Comparison of ENCODE assay signal across 13 cellular contexts in genomic region chr14:63563370-63564026, GRCh38. TPM values are rescaled to one million over a fixed set of nuclear protein-coding genes. Genes with fewer than 3 reads are reported as not detected.
DNase-seq lines count a peak whose midpoint lies in the region; ATAC-seq and TF ChIP-seq lines count a peak whose summit lies in the region.
"Had no signal": no experiment of that assay in that cellular context is flagged by ENCODE, and none has a peak within 500 bp of the region (broad histone marks: within the 10 kb centered on the region; RNA-seq: fewer than 3 reads in every experiment).

No MANE protein-coding gene starts in this region.

- H4K5ac ChIP-seq in mesendoderm (ENCODE audit: low read length), result no peak overlapping the region

- no peak overlapping the region for H3K9ac ChIP-seq in mesendoderm (ENCODE audit: low read length)

- H3K27ac ChIP-seq in mesendoderm (ENCODE audit: low read depth, low read length) (no peak overlapping the region), spleen (no peak overlapping the region)
- H3K27ac ChIP-seq: WERI-Rb-1 had no signal

- WGBS in mesendoderm (ENCODE audit: extremely low coverage, insufficient coverage, low lambda C conversion rate), result no CpG with 5 or more reads among the region's 7 CpGs
- 81 to 89% (median 86%) methylated on average over 7 of the region's 7 CpGs for WGBS in spleen, 5 donors

- H2AK5ac ChIP-seq in mesendoderm (ENCODE audit: low read length), result no peak overlapping the region

- no peak overlapping the region for H2BK15ac ChIP-seq in mesendoderm (replicated peaks; ENCODE audit: low read depth)

- no peak overlapping the region for H3K4me2 ChIP-seq in mesendoderm (ENCODE audit: low read length)

- H3K56ac ChIP-seq in mesendoderm (ENCODE audit: low read length), result no peak overlapping the region

- TF ChIP-seq CTCF in choroid plexus epithelial cell (conservative IDR thresholded peaks at IDR 0.05; ENCODE audit: low read depth, low read length) (no peak), spleen (IDR thresholded peaks at IDR 0.05 in 8 of 11, conservative IDR thresholded peaks at IDR 0.05 in 3 of 11) (no peak)

- intact Hi-C loops in spleen (cut with DNase I; ENCODE audit: low total_unique reads), result no loop called here

- H3K9me3 ChIP-seq in spleen, result peaks cover 0 to 5% (median 0%) of the 10 kb centered on the region in 8 donors

- H3K27me3 ChIP-seq in mesendoderm (ENCODE audit: insufficient read depth, low read length, poor library complexity) (no peaks in the 10 kb centered on the region), spleen (replicated peaks in 1 of 7) (peaks cover 0 to 3% (median 0%) of the 10 kb centered on the region in 7 donors)

- no peak overlapping the region for H3K4ac ChIP-seq in mesendoderm (ENCODE audit: low read depth, low read length)

- H3K79me1 ChIP-seq in mesendoderm (ENCODE audit: low read length), result no peaks in the 10 kb centered on the region

- H3K4me3 ChIP-seq in choroid plexus epithelial cell (ENCODE audit: low read depth, low read length), result no peak overlapping the region
- H3K4me3 ChIP-seq in mesendoderm (ENCODE audit: low read length), result no peak overlapping the region
- H3K4me3 ChIP-seq in spleen, result no peak overlapping the region

- H3K4me1 ChIP-seq in mesendoderm (ENCODE audit: control insufficient read depth, low read depth, low read length) (no peaks in the 10 kb centered on the region), spleen (no peaks in the 10 kb centered on the region)

- H2BK120ac ChIP-seq in mesendoderm (ENCODE audit: low read depth, low read length), result no peak overlapping the region

- TF ChIP-seq POLR2A in spleen (IDR thresholded peaks at IDR 0.05), result no peak

- peak; percentile 40 for DNase-seq in ELF-1 (ENCODE audit: low read depth, low spot score)
- DNase-seq in OCI-M1 (lab: John Stamatoyannopoulos, UW), result peak; percentile 12
- peak; percentile 53 for DNase-seq in choroid plexus epithelial cell (ENCODE audit: low read depth)
- peak; percentile 79 for DNase-seq in mesendoderm
- no peak for DNase-seq in spleen
- DNase-seq in NCI-H2171 (lab: John Stamatoyannopoulos, UW), result no peak
- no peak for DNase-seq in T-helper 9 cell
- DNase-seq: anterior cingulate cortex, KBM-7, NCI-H1436, WERI-Rb-1 had no signal

- no peak for ATAC-seq in GM19035 (IDR thresholded peaks at IDR 0.05; ENCODE audit: unreplicated experiment)
- ATAC-seq: stimulated activated effector memory CD8-positive, alpha-beta T cell treated with anti-CD3 and anti-CD28 coated beads, Interleukin-12 subunit alpha, Interleukin-12 subunit beta, amount 100 ng/mL, for 72 hours had no signal

- no peak overlapping the region for H4K8ac ChIP-seq in mesendoderm (ENCODE audit: low read depth, low read length)

- no peaks in the 10 kb centered on the region for H3K79me2 ChIP-seq in mesendoderm (ENCODE audit: control insufficient read depth, insufficient read depth, low read length)

- H2BK5ac ChIP-seq in mesendoderm (ENCODE audit: low read length), result no peak overlapping the region

- H3K18ac ChIP-seq in mesendoderm (ENCODE audit: low read length), result no peak overlapping the region

- H3K36me3 ChIP-seq in mesendoderm (ENCODE audit: control insufficient read depth, insufficient read depth, low read length) (no peaks in the 10 kb centered on the region), spleen (no peaks in the 10 kb centered on the region)
- H3K36me3 ChIP-seq: WERI-Rb-1 had no signal

- H3K23ac ChIP-seq in mesendoderm (ENCODE audit: low read length), result no peak overlapping the region

RNA-seq across cellular contexts. Expression of gene PPP2R5E, which starts 20.3 kb away (rescaled TPM):
- 40.7 TPM for polyA plus RNA-seq in mesendoderm (2013, experiment 1 of 2)
- 41.7 TPM for polyA plus RNA-seq in mesendoderm (2013, experiment 2 of 2)
- total RNA-seq in spleen, result 10 to 100 TPM; 27.2 to 42.3 (median 38.5) TPM
- polyA plus RNA-seq in spleen, result 1 to 10 TPM; 6.1 to 9.0 (median 7.2) TPM

Comparison
In these comparisons a context has a peak if more than half of its experiments do, and no peak if none do; other contexts are left out.
1. DNase-seq: peak in ELF-1 (single experiment), OCI-M1 (single experiment), choroid plexus epithelial cell (single experiment) and mesendoderm (single experiment); none in spleen (single experiment), NCI-H2171 (single experiment) and T-helper 9 cell (single experiment).